In genomic region chr22:38353142-38353629, GRCh38 we compare ENCODE assay signal across 8 cellular contexts. TPM values are rescaled to one million over a fixed set of nuclear protein-coding genes. Genes with fewer than 3 reads are reported as not detected.
DNase-seq lines count a peak whose midpoint lies in the region; ATAC-seq and TF ChIP-seq lines count a peak whose summit lies in the region.

No MANE protein-coding gene starts in this region.

- CTCF ChIA-PET in A673 (lab: Charles Lee), result interaction anchor here (0.9 kb wide), 1 partner anchor 301 kb away, joined by 4 read pairs; no protein-coding TSS in a partner anchor

- H3K27me3 Mint-ChIP-seq in naive thymus-derived CD8-positive, alpha-beta T cell, result no peaks in the 10 kb centered on the region

- no peak overlapping the region for H3K27ac Mint-ChIP-seq in naive thymus-derived CD8-positive, alpha-beta T cell
- no peak overlapping the region for H3K27ac Mint-ChIP-seq in stimulated activated effector memory CD8-positive, alpha-beta T cell treated with anti-CD3 and anti-CD28 coated beads, Interleukin-12 subunit alpha, Interleukin-12 subunit beta, amount 100 ng/mL, for 72 hours

- H3K4me1 ChIP-seq in A673 (ENCODE audit: insufficient read depth, low read length, poor library complexity, severe bottlenecking), result no peaks in the 10 kb centered on the region

- BruUV-seq in A673 (replicated peaks; lab: Mats Ljungman, UMichigan), result no TSS peak

- DNase-seq in A673 (ENCODE audit: low spot score) (peak; percentile 64), GM13976 (ENCODE audit: low spot score) (peak; percentile 91), NCI-H460 (ENCODE audit: extremely low read depth, low read depth) (peak; percentile 5), epithelial cell of esophagus (ENCODE audit: low read depth) (peak; percentile 61), GM19240 (ENCODE audit: insufficient read length, low spot score) (no peak)
- peak; percentile 76 for DNase-seq in activated CD8-positive, alpha-beta memory T cell treated with anti-CD3 and anti-CD28 coated beads, Interleukin-2, amount 50 U/mL, for 4 hours
- peak; percentile 37 to 74 (median 68) for DNase-seq in naive thymus-derived CD8-positive, alpha-beta T cell
- DNase-seq in stimulated activated effector memory CD8-positive, alpha-beta T cell treated with anti-CD3 and anti-CD28 coated beads, Interleukin-12 subunit alpha, Interleukin-12 subunit beta, amount 100 ng/mL, for 72 hours (ENCODE audit: low spot score in 2 of 2), result peak; percentile 83 to 86

- H3K4me3 Mint-ChIP-seq in naive thymus-derived CD8-positive, alpha-beta T cell, result no peak overlapping the region
- no peak overlapping the region for H3K4me3 Mint-ChIP-seq in stimulated activated effector memory CD8-positive, alpha-beta T cell treated with anti-CD3 and anti-CD28 coated beads, Interleukin-12 subunit alpha, Interleukin-12 subunit beta, amount 100 ng/mL, for 72 hours

- TF ChIP-seq CTCF in A673 (conservative IDR thresholded peaks at IDR 0.05; ENCODE audit: low read depth, low read length) (peak; percentile 95), GM13976 (IDR thresholded peaks at IDR 0.05; ENCODE audit: borderline replicate concordance, control extremely low read depth, extremely low read depth, insufficient read depth, missing control alignments) (peak; percentile 93), epithelial cell of esophagus (IDR thresholded peaks at IDR 0.05; ENCODE audit: insufficient read depth, low read depth, low read length, missing control alignments) (peak; percentile 56)

- H3K9me3 ChIP-seq in A673 (ENCODE audit: low read depth, low read length, poor library complexity, severe bottlenecking), result no peaks in the 10 kb centered on the region

- in situ Hi-C loops in GM13976 (cut with MboI; ENCODE audit: low sequenced_read_pairs, unreplicated experiment), result loop anchor here (10.0 kb wide), 1 partner anchor 308 kb away; no protein-coding TSS in a partner anchor

- no peaks in the 10 kb centered on the region for H3K36me3 ChIP-seq in A673 (ENCODE audit: insufficient read depth, low read length, poor library complexity, severe bottlenecking)

- no peaks in the 10 kb centered on the region for H3K36me3 Mint-ChIP-seq in naive thymus-derived CD8-positive, alpha-beta T cell
- peaks cover 19% of the 10 kb centered on the region for H3K36me3 Mint-ChIP-seq in stimulated activated effector memory CD8-positive, alpha-beta T cell treated with anti-CD3 and anti-CD28 coated beads, Interleukin-12 subunit alpha, Interleukin-12 subunit beta, amount 100 ng/mL, for 72 hours

- no peaks in the 10 kb centered on the region for H3K27me3 ChIP-seq in A673 (replicated peaks; ENCODE audit: insufficient read depth, low read depth, low read length, poor library complexity)

- POLR2A ChIA-PET in A673 (lab: Charles Lee; ENCODE audit: low non-redundant PET), result no interaction called here
- POLR2A ChIA-PET in naive thymus-derived CD8-positive, alpha-beta T cell (lab: Charles Lee), result no interaction called here

- intact Hi-C loops in A673 (cut with micrococcal nuclease; ENCODE audit: unreplicated experiment), result loop anchor here (1.0 to 10.0 kb wide), 4 partner anchors 56 to 300 kb away; partner anchors contain the start of gene DMC1

- no peak overlapping the region for H3K27ac ChIP-seq in A673 (ENCODE audit: low read depth, low read length, poor library complexity, severe bottlenecking)

- no peaks in the 10 kb centered on the region for H3K9me3 Mint-ChIP-seq in naive thymus-derived CD8-positive, alpha-beta T cell
- H3K9me3 Mint-ChIP-seq in stimulated activated effector memory CD8-positive, alpha-beta T cell treated with anti-CD3 and anti-CD28 coated beads, Interleukin-12 subunit alpha, Interleukin-12 subunit beta, amount 100 ng/mL, for 72 hours, result no peaks in the 10 kb centered on the region

- H3K4me3 ChIP-seq in A673 (ENCODE audit: low read depth, low read length, poor library complexity, severe bottlenecking), result no peak overlapping the region
- no peak overlapping the region for H3K4me3 ChIP-seq in epithelial cell of esophagus (ENCODE audit: low read length)

- peak; percentile 84 to 96 for ATAC-seq in naive thymus-derived CD8-positive, alpha-beta T cell
- peak; percentile 79 for ATAC-seq in stimulated activated effector memory CD8-positive, alpha-beta T cell treated with anti-CD3 and anti-CD28 coated beads, Interleukin-12 subunit alpha, Interleukin-12 subunit beta, amount 100 ng/mL, for 72 hours

- H3K4me1 Mint-ChIP-seq in naive thymus-derived CD8-positive, alpha-beta T cell, result peaks cover 0 to 1% (median 0%) of the 10 kb centered on the region in 4 donors
- H3K4me1 Mint-ChIP-seq in stimulated activated effector memory CD8-positive, alpha-beta T cell treated with anti-CD3 and anti-CD28 coated beads, Interleukin-12 subunit alpha, Interleukin-12 subunit beta, amount 100 ng/mL, for 72 hours, result peaks cover 6% of the 10 kb centered on the region

RNA-seq across cellular contexts. Expression of gene CSNK1E, which starts 36.0 kb away (rescaled TPM):
- total RNA-seq in A673 (2021), result 196 and 200 TPM in 2 replicates
- total RNA-seq in NCI-H460 (2014; rRNA removed; shearing (Covaris generic)), result 122 and 135 TPM in 2 replicates
- polyA plus RNA-seq in NCI-H460 (2014; cell fraction: nucleus; rRNA removed), result 119 and 184 TPM in 2 replicates
- total RNA-seq in naive thymus-derived CD8-positive, alpha-beta T cell, result 100 to 1,000 TPM; 113 to 116 TPM
- 10 to 100 TPM in 2 of 3 donors, 1 to 10 TPM in 1; 9.1 to 16.1 (median 15.0) TPM for polyA plus RNA-seq in naive thymus-derived CD8-positive, alpha-beta T cell
